8 cellular contexts compared by ENCODE assay signal in the genomic region with DNA sequence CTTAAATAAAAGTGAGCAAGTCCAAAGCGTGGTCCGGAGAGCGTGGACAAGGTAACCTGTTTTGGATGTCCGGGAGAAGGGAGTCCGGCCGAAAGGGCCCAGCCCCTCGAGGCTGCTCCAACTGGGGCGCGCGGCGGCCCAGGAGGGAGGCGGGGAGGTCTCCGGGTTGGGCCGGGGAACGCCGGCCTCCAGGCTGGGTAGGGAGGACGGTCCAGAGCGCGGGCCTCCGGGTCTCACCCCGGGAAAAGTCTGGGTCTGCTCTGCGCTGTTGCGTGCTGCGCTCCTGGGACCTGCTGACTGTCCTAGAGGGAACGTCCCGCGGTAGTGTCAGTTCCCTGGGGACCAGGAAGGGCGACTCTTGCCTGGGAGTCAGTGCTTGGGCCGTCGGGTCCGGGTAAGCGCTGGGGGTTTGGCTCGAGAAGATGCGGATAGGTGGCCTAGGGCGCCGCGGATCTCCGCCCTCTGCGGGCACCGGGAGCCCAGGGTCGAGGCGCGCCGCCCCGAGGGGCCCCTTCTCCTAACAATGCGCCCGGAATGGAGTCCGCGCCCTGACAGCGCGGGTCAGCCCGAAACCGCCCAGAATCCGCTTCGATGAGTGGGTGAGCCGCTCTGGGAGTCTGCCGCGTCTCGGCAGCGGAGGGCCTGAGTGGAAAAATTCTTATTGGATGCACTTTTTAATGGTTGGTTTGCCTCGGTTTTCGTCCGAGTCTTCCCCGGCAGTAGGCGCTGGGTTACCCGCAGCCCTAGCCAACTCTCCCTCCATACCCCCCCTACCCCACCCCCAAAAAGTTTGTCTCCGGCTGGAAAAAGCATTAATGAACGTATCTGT. TPM values are rescaled to one million over a fixed set of nuclear protein-coding genes. Genes with fewer than 3 reads are reported as not detected.
A peak's percentile ranks its signal among the peaks of the same experiment; 100 is the strongest.
DNase-seq lines count a peak whose midpoint lies in the region; ATAC-seq and TF ChIP-seq lines count a peak whose summit lies in the region.

No MANE protein-coding gene starts in this region.

- H3K9me3 ChIP-seq in MM.1S (replicated peaks; ENCODE audit: insufficient read depth, low read length), result no peaks in the 10 kb centered on the region
- H3K9me3 ChIP-seq in adrenal gland (replicated peaks in 1 of 3), result no peaks in the 10 kb centered on the region
- H3K9me3 ChIP-seq in spleen, result no peaks in the 10 kb centered on the region

- TF ChIP-seq POLR2A in adrenal gland (IDR thresholded peaks at IDR 0.05), result no peak
- peak in 1 of 3 donors; percentile 16 for TF ChIP-seq POLR2A in spleen (IDR thresholded peaks at IDR 0.05)

- H3K9me2 ChIP-seq in MM.1S (replicated peaks; ENCODE audit: insufficient read depth, low read length), result no peaks in the 10 kb centered on the region

- H3K9ac ChIP-seq in MM.1S (ENCODE audit: low read length), result peak overlapping the region; percentile 94

- intact Hi-C loops in adrenal gland (cut with DNase I) (no loop called here), spleen (cut with DNase I; ENCODE audit: low total_unique reads) (no loop called here)

- H2AFZ ChIP-seq in MM.1S (ENCODE audit: low read length), result peak overlapping the region; percentile 90

- WGBS in adrenal gland, 4 donors, result 1 to 3% (median 3%) methylated on average over 31 to 68 of the region's 68 CpGs
- WGBS in spleen, 5 donors, result 1 to 5% (median 2%) methylated on average over 20 to 68 of the region's 68 CpGs

- TF ChIP-seq CTCF in GM12864 (IDR thresholded peaks at IDR 0.05; ENCODE audit: low read depth, low read length, missing control alignments) (no peak), MM.1S (IDR thresholded peaks at IDR 0.05; ENCODE audit: low read length) (no peak), adrenal gland (IDR thresholded peaks at IDR 0.05) (no peak), spleen (IDR thresholded peaks at IDR 0.05 in 8 of 11, conservative IDR thresholded peaks at IDR 0.05 in 3 of 11) (no peak)

- H3K4me3 ChIP-seq in GM12864 (ENCODE audit: low read depth, low read length), result peak overlapping the region; percentile 60
- peak overlapping the region; percentile 96 for H3K4me3 ChIP-seq in MM.1S (ENCODE audit: low read length)
- peak overlapping the region in 2 of 4 donors; percentile 16 to 75 for H3K4me3 ChIP-seq in adrenal gland
- H3K4me3 ChIP-seq in iPS-11a (ENCODE audit: low read depth, low read length), result peak overlapping the region; percentile 27
- peak overlapping the region; percentile 30 to 94 (median 84) for H3K4me3 ChIP-seq in spleen

- H3K79me2 ChIP-seq in MM.1S (ENCODE audit: low read length), result peaks cover 53% of the 10 kb centered on the region

- H3K27ac ChIP-seq in MM.1S (ENCODE audit: low read length) (peak overlapping the region; percentile 76), adrenal gland (peak overlapping the region; percentile 30 to 96 (median 82)), spleen (peak overlapping the region; percentile 78 to 100 (median 99))

- DNase-seq in GM12864 (ENCODE audit: low read depth) (no peak), MM.1S (peak; percentile 47), adrenal gland (peak in 2 of 7 donors; percentile 28 to 36), spleen (peak; percentile 92), SW480 (ENCODE audit: low spot score) (no peak)

- H3K4me2 ChIP-seq in MM.1S (ENCODE audit: low read depth, low read length), result peak overlapping the region; percentile 79

- no peaks in the 10 kb centered on the region; the same call in 1 of the 2 replicates for H4K20me1 ChIP-seq in MM.1S (ENCODE audit: insufficient read depth, low read length)

- H3F3A ChIP-seq in MM.1S (ENCODE audit: insufficient read depth, low read length), result peaks cover 27% of the 10 kb centered on the region

- H3K4me1 ChIP-seq in MM.1S (ENCODE audit: low read length), result peaks cover 19% of the 10 kb centered on the region
- peaks cover 0 to 16% of the 10 kb centered on the region in 2 donors for H3K4me1 ChIP-seq in adrenal gland (replicated peaks in 1 of 2)
- peaks cover 25 to 70% (median 53%) of the 10 kb centered on the region in 6 donors for H3K4me1 ChIP-seq in spleen

- H3K36me3 ChIP-seq in MM.1S (replicated peaks; ENCODE audit: insufficient read depth, low read length) (no peaks in the 10 kb centered on the region; the same call in 1 of the 2 replicates), adrenal gland (replicated peaks in 1 of 2) (no peaks in the 10 kb centered on the region), spleen (peaks cover 0 to 14% (median 0%) of the 10 kb centered on the region in 6 donors)

- ATAC-seq in GM18520 (IDR thresholded peaks at IDR 0.05; ENCODE audit: unreplicated experiment) (no peak), HG03342 (IDR thresholded peaks at IDR 0.05; ENCODE audit: unreplicated experiment) (no peak)

- H3K27me3 ChIP-seq in MM.1S (replicated peaks; ENCODE audit: insufficient read depth, low read length) (no peaks in the 10 kb centered on the region), adrenal gland (peaks cover 17% of the 10 kb centered on the region), spleen (replicated peaks in 1 of 7) (peaks cover 0 to 9% (median 0%) of the 10 kb centered on the region in 7 donors)

RNA-seq across cellular contexts. Expression of a gene that starts 0.9 kb away (rescaled TPM):
- total RNA-seq in adrenal gland, result 10 to 100 TPM in 5 of 8 donors, 1 to 10 TPM in 3; 2.4 to 21.3 (median 16.9) TPM
- polyA plus RNA-seq in adrenal gland, result 1 to 10 TPM; 5.2 to 9.7 (median 5.8) TPM
- 100 to 1,000 TPM; 125 to 270 (median 160) TPM for total RNA-seq in spleen
- polyA plus RNA-seq in spleen, result 10 to 100 TPM; 45.8 to 74.2 (median 52.5) TPM

Comparison
In these comparisons a context has a peak if more than half of its experiments do, and no peak if none do; other contexts are left out.
1. DNase-seq: peak in MM.1S (single experiment) and spleen (single experiment); none in GM12864 (single experiment) and SW480 (single experiment).
2. RNA of a gene that starts 0.9 kb away (total RNA-seq): 125 to 270 TPM in spleen; 2.4 to 21.3 TPM in adrenal gland; every median in the first group is over 4 times any median in the second.
3. Peak in every context shown above with its lines, with median percentiles within 50 percentile points of each other: H3K27ac ChIP-seq.